1 cellular context compared by ENCODE assay signal in genomic region chr5:55459572-55459971, GRCh38.
TF ChIP-seq lines count a peak whose summit lies in the region.

No MANE protein-coding gene starts in this region.

TF ChIP-seq in GM23338, 12 proteins besides CTCF, POLR2A, EP300 and RAD21:
- TF ChIP-seq, protein P1, sequence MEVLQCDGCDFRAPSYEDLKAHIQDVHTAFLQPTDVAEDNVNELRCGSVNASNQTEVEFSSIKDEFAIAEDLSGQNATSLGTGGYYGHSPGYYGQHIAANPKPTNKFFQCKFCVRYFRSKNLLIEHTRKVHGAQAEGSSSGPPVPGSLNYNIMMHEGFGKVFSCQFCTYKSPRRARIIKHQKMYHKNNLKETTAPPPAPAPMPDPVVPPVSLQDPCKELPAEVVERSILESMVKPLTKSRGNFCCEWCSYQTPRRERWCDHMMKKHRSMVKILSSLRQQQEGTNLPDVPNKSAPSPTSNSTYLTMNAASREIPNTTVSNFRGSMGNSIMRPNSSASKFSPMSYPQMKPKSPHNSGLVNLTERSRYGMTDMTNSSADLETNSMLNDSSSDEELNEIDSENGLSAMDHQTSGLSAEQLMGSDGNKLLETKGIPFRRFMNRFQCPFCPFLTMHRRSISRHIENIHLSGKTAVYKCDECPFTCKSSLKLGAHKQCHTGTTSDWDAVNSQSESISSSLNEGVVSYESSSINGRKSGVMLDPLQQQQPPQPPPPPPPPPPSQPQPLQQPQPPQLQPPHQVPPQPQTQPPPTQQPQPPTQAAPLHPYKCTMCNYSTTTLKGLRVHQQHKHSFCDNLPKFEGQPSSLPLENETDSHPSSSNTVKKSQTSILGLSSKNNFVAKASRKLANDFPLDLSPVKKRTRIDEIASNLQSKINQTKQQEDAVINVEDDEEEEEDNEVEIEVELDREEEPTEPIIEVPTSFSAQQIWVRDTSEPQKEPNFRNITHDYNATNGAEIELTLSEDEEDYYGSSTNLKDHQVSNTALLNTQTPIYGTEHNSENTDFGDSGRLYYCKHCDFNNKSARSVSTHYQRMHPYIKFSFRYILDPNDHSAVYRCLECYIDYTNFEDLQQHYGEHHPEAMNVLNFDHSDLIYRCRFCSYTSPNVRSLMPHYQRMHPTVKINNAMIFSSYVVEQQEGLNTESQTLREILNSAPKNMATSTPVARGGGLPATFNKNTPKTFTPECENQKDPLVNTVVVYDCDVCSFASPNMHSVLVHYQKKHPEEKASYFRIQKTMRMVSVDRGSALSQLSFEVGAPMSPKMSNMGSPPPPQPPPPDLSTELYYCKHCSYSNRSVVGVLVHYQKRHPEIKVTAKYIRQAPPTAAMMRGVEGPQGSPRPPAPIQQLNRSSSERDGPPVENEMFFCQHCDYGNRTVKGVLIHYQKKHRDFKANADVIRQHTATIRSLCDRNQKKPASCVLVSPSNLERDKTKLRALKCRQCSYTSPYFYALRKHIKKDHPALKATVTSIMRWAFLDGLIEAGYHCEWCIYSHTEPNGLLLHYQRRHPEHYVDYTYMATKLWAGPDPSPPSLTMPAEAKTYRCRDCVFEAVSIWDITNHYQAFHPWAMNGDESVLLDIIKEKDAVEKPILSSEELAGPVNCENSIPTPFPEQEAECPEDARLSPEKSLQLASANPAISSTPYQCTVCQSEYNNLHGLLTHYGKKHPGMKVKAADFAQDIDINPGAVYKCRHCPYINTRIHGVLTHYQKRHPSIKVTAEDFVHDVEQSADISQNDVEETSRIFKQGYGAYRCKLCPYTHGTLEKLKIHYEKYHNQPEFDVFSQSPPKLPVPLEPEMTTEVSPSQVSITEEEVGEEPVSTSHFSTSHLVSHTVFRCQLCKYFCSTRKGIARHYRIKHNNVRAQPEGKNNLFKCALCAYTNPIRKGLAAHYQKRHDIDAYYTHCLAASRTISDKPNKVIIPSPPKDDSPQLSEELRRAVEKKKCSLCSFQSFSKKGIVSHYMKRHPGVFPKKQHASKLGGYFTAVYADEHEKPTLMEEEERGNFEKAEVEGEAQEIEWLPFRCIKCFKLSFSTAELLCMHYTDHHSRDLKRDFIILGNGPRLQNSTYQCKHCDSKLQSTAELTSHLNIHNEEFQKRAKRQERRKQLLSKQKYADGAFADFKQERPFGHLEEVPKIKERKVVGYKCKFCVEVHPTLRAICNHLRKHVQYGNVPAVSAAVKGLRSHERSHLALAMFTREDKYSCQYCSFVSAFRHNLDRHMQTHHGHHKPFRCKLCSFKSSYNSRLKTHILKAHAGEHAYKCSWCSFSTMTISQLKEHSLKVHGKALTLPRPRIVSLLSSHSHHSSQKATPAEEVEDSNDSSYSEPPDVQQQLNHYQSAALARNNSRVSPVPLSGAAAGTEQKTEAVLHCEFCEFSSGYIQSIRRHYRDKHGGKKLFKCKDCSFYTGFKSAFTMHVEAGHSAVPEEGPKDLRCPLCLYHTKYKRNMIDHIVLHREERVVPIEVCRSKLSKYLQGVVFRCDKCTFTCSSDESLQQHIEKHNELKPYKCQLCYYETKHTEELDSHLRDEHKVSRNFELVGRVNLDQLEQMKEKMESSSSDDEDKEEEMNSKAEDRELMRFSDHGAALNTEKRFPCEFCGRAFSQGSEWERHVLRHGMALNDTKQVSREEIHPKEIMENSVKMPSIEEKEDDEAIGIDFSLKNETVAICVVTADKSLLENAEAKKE (CRISPR knock-in tag; IDR thresholded peaks at IDR 0.05): no peak
- no peak for TF ChIP-seq EZH2 (IDR thresholded peaks at IDR 0.05; ENCODE audit: low read depth, unreplicated experiment)
- no peak for TF ChIP-seq ZNF331 (CRISPR knock-in tag; IDR thresholded peaks at IDR 0.05; ENCODE audit: low read depth)
- TF ChIP-seq NANOG (IDR thresholded peaks at IDR 0.05; ENCODE audit: borderline replicate concordance): no peak
